ENCODE assay signal across 11 cellular contexts in the genomic region with DNA sequence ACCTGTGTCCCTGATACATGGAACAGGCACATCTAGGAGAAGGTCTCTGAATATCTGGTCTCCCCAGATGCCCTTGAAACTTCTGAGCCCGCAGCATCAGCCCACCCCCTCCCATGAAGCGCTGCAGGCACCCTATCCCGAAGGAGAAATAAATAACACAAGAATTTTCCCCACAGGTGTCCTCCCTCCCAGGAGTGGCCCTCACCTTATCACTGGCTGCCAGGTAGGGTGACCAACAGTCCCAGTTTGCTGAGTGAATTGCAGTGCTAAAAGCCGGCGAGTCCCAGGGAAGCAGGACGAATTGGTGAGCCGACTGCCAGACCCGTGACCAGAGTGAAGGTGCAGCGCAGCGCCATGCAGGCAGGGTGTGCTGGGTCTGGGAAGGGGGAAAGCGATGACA. TPM values are rescaled to one million over a fixed set of nuclear protein-coding genes. Genes with fewer than 3 reads are reported as not detected.
"Had no signal": no experiment of that assay in that cellular context is flagged by ENCODE, and none has a peak within 500 bp of the region (broad histone marks: within the 10 kb centered on the region; RNA-seq: fewer than 3 reads in every experiment).

No MANE protein-coding gene starts in this region.

RNA-seq across cellular contexts. Expression of a gene that starts 15.7 kb away (rescaled TPM):
- total RNA-seq: OCI-LY7, PC-3, PC-9, Peyer's patch, Right ventricle myocardium inferior, Right ventricle myocardium superior, RPMI7951, SJCRH30, SJSA1, SK-MEL-5 had no signal
- polyA plus RNA-seq: SK-N-SH had no signal

RNA-seq across cellular contexts. Expression of a gene that starts 53.3 kb away (rescaled TPM):
- total RNA-seq: OCI-LY7, PC-3, PC-9, Peyer's patch, Right ventricle myocardium inferior, Right ventricle myocardium superior, RPMI7951, SJCRH30, SJSA1, SK-MEL-5 had no signal
